Comparison of ENCODE assay signal across 8 cellular contexts in the genomic region with DNA sequence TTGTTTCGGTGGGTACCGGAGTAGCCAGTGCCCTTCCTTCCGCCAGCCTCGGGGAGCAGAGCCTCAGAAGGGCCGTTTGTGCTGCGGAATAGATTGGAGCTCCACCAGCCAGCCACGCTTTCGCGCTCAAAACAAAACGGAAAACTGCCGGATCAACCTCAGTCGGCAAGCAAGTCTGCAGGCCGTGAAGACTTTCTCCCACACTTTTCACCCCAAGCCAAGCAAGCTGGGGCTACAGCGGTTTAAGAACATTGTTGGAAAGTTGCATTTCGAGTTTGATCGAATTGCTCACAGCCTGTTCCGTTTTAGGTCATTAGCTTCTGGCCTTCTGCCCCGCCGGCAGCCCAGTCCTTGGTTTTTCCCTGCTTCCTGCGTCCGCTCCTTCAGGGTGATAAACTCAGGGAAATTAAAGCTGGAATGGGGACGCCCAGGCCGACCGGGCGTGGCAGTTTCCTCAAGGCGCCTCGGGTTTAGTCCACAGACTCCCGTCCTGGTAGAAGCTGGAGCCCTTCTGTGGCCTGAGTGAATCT. TPM values are rescaled to one million over a fixed set of nuclear protein-coding genes. Genes with fewer than 3 reads are reported as not detected.
DNase-seq lines count a peak whose midpoint lies in the region; ATAC-seq and TF ChIP-seq lines count a peak whose summit lies in the region.

No MANE protein-coding gene starts in this region.

- peaks cover 25% of the 10 kb centered on the region for H3K4me1 Mint-ChIP-seq in activated naive CD4-positive, alpha-beta T cell treated with anti-CD3 and anti-CD28 coated beads, Interleukin-2, amount 50 U/mL, for 24 hours

- H3K9me3 Mint-ChIP-seq in activated naive CD4-positive, alpha-beta T cell treated with anti-CD3 and anti-CD28 coated beads, Interleukin-2, amount 50 U/mL, for 24 hours: no peaks in the 10 kb centered on the region

- peaks cover 54% of the 10 kb centered on the region for H3K27me3 Mint-ChIP-seq in activated naive CD4-positive, alpha-beta T cell treated with anti-CD3 and anti-CD28 coated beads, Interleukin-2, amount 50 U/mL, for 24 hours

- peak overlapping the region; percentile 88 for H3K4me3 Mint-ChIP-seq in activated naive CD4-positive, alpha-beta T cell treated with anti-CD3 and anti-CD28 coated beads, Interleukin-2, amount 50 U/mL, for 24 hours

- H3K9me2 ChIP-seq in PC-3 (replicated peaks; ENCODE audit: low read length): no peaks in the 10 kb centered on the region

- H3K79me2 ChIP-seq in PC-3 (ENCODE audit: low read length): peaks cover 14% of the 10 kb centered on the region

- H3K9me3 ChIP-seq in PC-3 (ENCODE audit: low read length) (no peaks in the 10 kb centered on the region), mucosa of descending colon (no peaks in the 10 kb centered on the region)
- H3K9me3 ChIP-seq in effector memory CD4-positive, alpha-beta T cell (ENCODE audit: control insufficient read depth, low read length): no peaks in the 10 kb centered on the region

- POLR2A ChIA-PET in PC-3 (lab: Charles Lee; ENCODE audit: unreplicated experiment): interaction anchor here (0.5 to 0.6 kb wide), 4 partner anchors 46 to 73 kb away, joined by 5 to 6 read pairs (median 6); partner anchors contain the start of gene DHX29

- H3K27ac ChIP-seq in PC-3 (ENCODE audit: low read length): peak overlapping the region; percentile 21
- no peak overlapping the region for H3K27ac ChIP-seq in effector memory CD4-positive, alpha-beta T cell (ENCODE audit: insufficient read depth, low read length, poor library complexity, severe bottlenecking)

- H3F3A ChIP-seq in PC-3 (ENCODE audit: low read length, unreplicated experiment): no peaks in the 10 kb centered on the region

- H3K4me3 ChIP-seq in PC-3 (ENCODE audit: low read length) (peak overlapping the region; percentile 83), mucosa of descending colon (no peak overlapping the region)
- peak overlapping the region; percentile 63 for H3K4me3 ChIP-seq in effector memory CD4-positive, alpha-beta T cell (ENCODE audit: insufficient read depth, low read depth, low read length, poor library complexity, severe bottlenecking)

- H3K36me3 ChIP-seq in PC-3 (ENCODE audit: low read depth, low read length): no peaks in the 10 kb centered on the region
- no peaks in the 10 kb centered on the region for H3K36me3 ChIP-seq in effector memory CD4-positive, alpha-beta T cell (ENCODE audit: control insufficient read depth, insufficient read depth, low read length)
- no peaks in the 10 kb centered on the region for H3K36me3 ChIP-seq in mucosa of descending colon (ENCODE audit: low read depth)

- H3K9ac ChIP-seq in PC-3 (ENCODE audit: low read length): peak overlapping the region; percentile 39

- CTCF ChIA-PET in PC-3 (lab: Charles Lee): interaction anchor here (0.6 to 0.8 kb wide), 2 partner anchors 61 to 91 kb away, joined by 4 to 7 read pairs; no protein-coding TSS in a partner anchor

- peaks cover 1% of the 10 kb centered on the region for H3K36me3 Mint-ChIP-seq in activated naive CD4-positive, alpha-beta T cell treated with anti-CD3 and anti-CD28 coated beads, Interleukin-2, amount 50 U/mL, for 24 hours

- H3K4me2 ChIP-seq in PC-3 (ENCODE audit: low read length): peak overlapping the region; percentile 85

- H3K27me3 ChIP-seq in PC-3 (ENCODE audit: low read length): no peaks in the 10 kb centered on the region
- peaks cover 47% of the 10 kb centered on the region for H3K27me3 ChIP-seq in effector memory CD4-positive, alpha-beta T cell (replicated peaks; ENCODE audit: control insufficient read depth, insufficient read depth, low read length, poor library complexity, severe bottlenecking)

- H4K20me1 ChIP-seq in PC-3 (ENCODE audit: low read length): no peaks in the 10 kb centered on the region

- no peak for TF ChIP-seq CTCF in PC-3 (conservative IDR thresholded peaks at IDR 0.05; ENCODE audit: low read depth, low read length)
- no peak for TF ChIP-seq CTCF in mucosa of descending colon (IDR thresholded peaks at IDR 0.05)

- intact Hi-C loops in PC-3 (cut with micrococcal nuclease) (no loop called here), mucosa of descending colon (cut with DNase I, micrococcal nuclease) (no loop called here)

- peaks cover 12% of the 10 kb centered on the region; the same call in 1 of the 2 replicates for H3K4me1 ChIP-seq in PC-3 (ENCODE audit: insufficient read depth, low read length)
- H3K4me1 ChIP-seq in effector memory CD4-positive, alpha-beta T cell (ENCODE audit: control insufficient read depth, insufficient read depth, low read length, poor library complexity, severe bottlenecking): peaks cover 30% of the 10 kb centered on the region
- peaks cover 38% of the 10 kb centered on the region for H3K4me1 ChIP-seq in mucosa of descending colon (ENCODE audit: low read depth)

- ATAC-seq in PC-3: peak; percentile 11
- ATAC-seq in mucosa of descending colon: peak; percentile 63
- ATAC-seq in HG03159 (IDR thresholded peaks at IDR 0.05; ENCODE audit: unreplicated experiment): no peak
- ATAC-seq in HG02642 (IDR thresholded peaks at IDR 0.05; ENCODE audit: poor library complexity, unreplicated experiment): no peak
- no peak for ATAC-seq in GM19455 (IDR thresholded peaks at IDR 0.05; ENCODE audit: unreplicated experiment)

- H2AFZ ChIP-seq in PC-3 (ENCODE audit: low read length): peak overlapping the region; percentile 96

- DNase-seq in activated naive CD4-positive, alpha-beta T cell (lab: John Stamatoyannopoulos, UW): no peak
- peak; percentile 48 for DNase-seq in PC-3
- no peak for DNase-seq in effector memory CD4-positive, alpha-beta T cell
- peak; percentile 73 to 81 (median 76) for DNase-seq in mucosa of descending colon

- BruUV-seq in PC-3 (replicated peaks; lab: Mats Ljungman, UMichigan): TSS peak; percentile 23

- no peak overlapping the region for H3K27ac Mint-ChIP-seq in activated naive CD4-positive, alpha-beta T cell treated with anti-CD3 and anti-CD28 coated beads, Interleukin-2, amount 50 U/mL, for 24 hours

RNA-seq across cellular contexts. Expression of gene CCNO, which starts 0.8 kb away (rescaled TPM):
- total RNA-seq in PC-3 (2014; rRNA removed): 3.4 and 5.3 TPM in 2 replicates
- 1 to 10 TPM in 1 of 3 donors, under 1 TPM in 2; 0.28 to 1.8 (median 0.29) TPM for total RNA-seq in mucosa of descending colon

RNA-seq across cellular contexts. Expression of gene MCIDAS, which starts 7.1 kb away (rescaled TPM):
- 1.6 and 3.3 TPM in 2 replicates for total RNA-seq in PC-3 (2014; rRNA removed)
- under 1 TPM in 1 of 3 donors, not detected in 2; 0.14 TPM for total RNA-seq in mucosa of descending colon

Comparison
In these comparisons a context has a peak if more than half of its experiments do, and no peak if none do; other contexts are left out.
1. DNase-seq: peak in PC-3 (single experiment) and mucosa of descending colon (3 of 3); none in activated naive CD4-positive, alpha-beta T cell (0 of 4) and effector memory CD4-positive, alpha-beta T cell (0 of 3).
2. ATAC-seq: peak in PC-3 (single experiment) and mucosa of descending colon (single experiment); none in HG03159 (single experiment), HG02642 (single experiment) and GM19455 (single experiment).